ENCODE assay signal across 1 cellular context in the genomic region with DNA sequence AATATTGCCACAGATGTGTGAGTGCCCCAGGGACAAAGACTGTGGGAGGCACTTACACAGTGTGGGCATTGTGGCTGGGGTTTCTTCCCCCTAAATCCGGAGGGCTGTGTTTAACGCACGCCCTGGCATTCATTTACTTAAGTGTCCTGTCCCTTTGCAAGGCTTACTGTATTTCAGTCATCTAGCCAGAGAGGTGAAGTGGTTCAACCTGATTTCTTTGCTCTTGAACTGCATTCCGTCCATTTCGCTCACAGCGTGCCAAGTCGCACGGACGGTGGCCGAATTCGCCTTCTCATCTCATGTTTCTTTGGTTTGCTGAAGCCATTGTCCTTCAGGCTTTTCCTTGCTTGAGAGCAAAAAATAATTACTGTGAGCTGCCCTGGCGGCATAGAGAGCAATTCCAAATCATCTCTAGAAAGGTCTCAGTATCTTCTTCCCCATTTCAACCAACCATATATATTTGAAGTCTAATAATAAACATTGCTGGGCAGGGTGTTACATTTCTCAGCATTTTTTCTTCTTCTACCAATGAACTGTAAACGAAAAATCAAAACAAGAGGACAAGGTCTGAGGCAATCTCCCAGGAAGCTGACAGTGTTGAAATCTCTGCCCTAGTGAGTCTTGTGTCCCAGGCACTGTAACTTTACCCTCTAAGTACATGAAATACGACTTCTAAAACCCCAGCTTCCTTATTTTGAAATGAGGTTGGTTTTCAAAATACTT.
TF ChIP-seq lines count a peak whose summit lies in the region.

No MANE protein-coding gene starts in this region.

TF ChIP-seq in IMR-90, 13 proteins besides CTCF, POLR2A, EP300 and RAD21:
- TF ChIP-seq CEBPB (IDR thresholded peaks at IDR 0.05; ENCODE audit: low read depth, low read length) (peak; percentile 77), NFE2L2 (IDR thresholded peaks at IDR 0.05; ENCODE audit: low read depth, low read length) (no peak), MAZ (IDR thresholded peaks at IDR 0.05; ENCODE audit: borderline replicate concordance, low read depth, low read length) (no peak)
